Comparison of ENCODE assay signal across 16 cellular contexts in the genomic region with DNA sequence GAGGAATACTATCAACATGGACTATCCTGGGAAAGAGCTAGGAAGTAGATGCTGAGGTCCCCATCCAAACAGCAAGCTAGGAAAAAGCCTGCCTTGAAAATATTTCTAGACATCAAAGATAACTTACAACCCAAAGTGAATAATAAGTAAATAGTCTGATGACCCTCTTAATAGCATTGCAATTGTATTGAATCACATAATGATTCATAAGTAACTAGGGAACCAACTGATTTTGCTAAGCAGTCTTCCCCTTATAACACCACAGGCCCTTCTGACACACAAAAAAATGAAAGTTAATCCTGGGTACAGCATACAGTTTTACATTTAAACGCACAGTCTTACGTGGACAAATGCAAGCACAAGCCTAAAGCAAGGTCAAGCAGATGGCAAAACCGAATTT.
"Had no signal": no experiment of that assay in that cellular context is flagged by ENCODE, and none has a peak within 500 bp of the region (broad histone marks: within the 10 kb centered on the region; RNA-seq: fewer than 3 reads in every experiment).

No MANE protein-coding gene starts in this region.

- H3K4me3 ChIP-seq: ascending aorta, cardiac muscle cell, esophagus squamous epithelium, left lung, tibial nerve, vagina had no signal

- DNase-seq: activated CD4-positive, alpha-beta T cell treated with anti-CD3 and anti-CD28 coated beads, Interleukin-2, amount 50 U/mL, for 48 hours; activated gamma-delta T cell; effector CD8-positive, alpha-beta T cell; esophagus squamous epithelium; foreskin melanocyte; hypothalamus; left lung; occipital lobe; stimulated activated CD4-positive, alpha-beta T cell treated with anti-CD3 and anti-CD28 coated beads, Interleukin-2, amount 100 ng/mL, for 24 hours had no signal

- H3K4me3 Mint-ChIP-seq: activated naive CD4-positive, alpha-beta T cell treated with anti-CD3 and anti-CD28 coated beads, Interleukin-2, amount 50 U/mL, for 24 hours; dendritic cell treated with granulocyte-macrophage colony-stimulating factor and Interleukin-4, amounts not matched to agents 40 ng/mL and 50 ng/mL, for 4 days; stimulated activated naive CD8-positive, alpha-beta T cell treated with anti-CD3 and anti-CD28 coated beads, Interleukin-15, Interleukin-2, amounts not matched to agents 100 ng/mL and 50 ng/mL, for 24 hours had no signal

- H3K36me3 ChIP-seq: cardiac muscle cell had no signal

- H3K27ac Mint-ChIP-seq: activated naive CD4-positive, alpha-beta T cell treated with anti-CD3 and anti-CD28 coated beads, Interleukin-2, amount 50 U/mL, for 24 hours; dendritic cell treated with granulocyte-macrophage colony-stimulating factor and Interleukin-4, amounts not matched to agents 40 ng/mL and 50 ng/mL, for 4 days; stimulated activated naive CD8-positive, alpha-beta T cell treated with anti-CD3 and anti-CD28 coated beads, Interleukin-15, Interleukin-2, amounts not matched to agents 100 ng/mL and 50 ng/mL, for 24 hours had no signal

- H3K4me1 ChIP-seq: ascending aorta, esophagus squamous epithelium, left lung, vagina had no signal

- H3K4me1 Mint-ChIP-seq: activated naive CD4-positive, alpha-beta T cell treated with anti-CD3 and anti-CD28 coated beads, Interleukin-2, amount 50 U/mL, for 24 hours had no signal

- H3K27ac ChIP-seq: ascending aorta, cardiac muscle cell, esophagus squamous epithelium, left lung, tibial nerve, vagina had no signal

- H3K27me3 Mint-ChIP-seq: activated naive CD4-positive, alpha-beta T cell treated with anti-CD3 and anti-CD28 coated beads, Interleukin-2, amount 50 U/mL, for 24 hours; dendritic cell treated with granulocyte-macrophage colony-stimulating factor and Interleukin-4, amounts not matched to agents 40 ng/mL and 50 ng/mL, for 4 days; stimulated activated naive CD8-positive, alpha-beta T cell treated with anti-CD3 and anti-CD28 coated beads, Interleukin-15, Interleukin-2, amounts not matched to agents 100 ng/mL and 50 ng/mL, for 24 hours had no signal

- H3K9me3 ChIP-seq: ascending aorta, esophagus squamous epithelium, left lung, tibial nerve, vagina had no signal

- H3K9me3 Mint-ChIP-seq: activated naive CD4-positive, alpha-beta T cell treated with anti-CD3 and anti-CD28 coated beads, Interleukin-2, amount 50 U/mL, for 24 hours; dendritic cell treated with granulocyte-macrophage colony-stimulating factor and Interleukin-4, amounts not matched to agents 40 ng/mL and 50 ng/mL, for 4 days; stimulated activated naive CD8-positive, alpha-beta T cell treated with anti-CD3 and anti-CD28 coated beads, Interleukin-15, Interleukin-2, amounts not matched to agents 100 ng/mL and 50 ng/mL, for 24 hours had no signal

- H3K27me3 ChIP-seq: ascending aorta, cardiac muscle cell, esophagus squamous epithelium, left lung, tibial nerve, vagina had no signal
